2 cellular contexts compared by ENCODE assay signal in genomic region chr7:94922457-94922856, GRCh38.
TF ChIP-seq lines count a peak whose summit lies in the region.

No MANE protein-coding gene starts in this region.

TF ChIP-seq in A549, 52 proteins besides CTCF, POLR2A, EP300 and RAD21:
- TF ChIP-seq RARB (CRISPR knock-in tag; IDR thresholded peaks at IDR 0.05) (no peak), MAFK (IDR thresholded peaks at IDR 0.05; ENCODE audit: partially characterized antibody) (peak; percentile 90)

TF ChIP-seq in K562, 482 proteins besides CTCF, POLR2A, EP300 and RAD21:
- TF ChIP-seq CTBP1 (IDR thresholded peaks at IDR 0.05; ENCODE audit: borderline replicate concordance), result no peak
- no peak for TF ChIP-seq CTCFL (IDR thresholded peaks at IDR 0.05; ENCODE audit: borderline replicate concordance, insufficient read depth, low read depth, low read length, poor library complexity, severe bottlenecking)
- no peak for TF ChIP-seq ETV6 (IDR thresholded peaks at IDR 0.05; ENCODE audit: borderline replicate concordance in 1 of 2, low read depth in 2 of 2, low read length in 1 of 2)
- no peak for TF ChIP-seq ETV6 (CRISPR knock-in tag; IDR thresholded peaks at IDR 0.05; ENCODE audit: borderline replicate concordance)
- no peak for TF ChIP-seq MXD1 (CRISPR knock-in tag; IDR thresholded peaks at IDR 0.05; ENCODE audit: borderline replicate concordance, poor library complexity, severe bottlenecking)
- no peak for TF ChIP-seq NR3C1 (CRISPR knock-in tag; IDR thresholded peaks at IDR 0.05)
- TF ChIP-seq AFF1 (IDR thresholded peaks at IDR 0.05; ENCODE audit: low read depth in 1 of 2, partially characterized antibody in 2 of 2), result no peak
- no peak for TF ChIP-seq ZNF175 (CRISPR knock-in tag; IDR thresholded peaks at IDR 0.05; ENCODE audit: low read depth)
- no peak for TF ChIP-seq TAL1 (IDR thresholded peaks at IDR 0.05)
- TF ChIP-seq MAFF (IDR thresholded peaks at IDR 0.05; ENCODE audit: low read length), result peak; percentile 35; the same call in 1 of the 2 replicates
- TF ChIP-seq ZNF764 (CRISPR knock-in tag; IDR thresholded peaks at IDR 0.05; ENCODE audit: low read depth), result no peak
- no peak for TF ChIP-seq ZBED1 (IDR thresholded peaks at IDR 0.05)
- no peak for TF ChIP-seq VEZF1 (CRISPR knock-in tag; IDR thresholded peaks at IDR 0.05)
- no peak for TF ChIP-seq ZNF586 (CRISPR knock-in tag; conservative IDR thresholded peaks at IDR 0.05)
- no peak for TF ChIP-seq RBFOX2 (IDR thresholded peaks at IDR 0.05; ENCODE audit: low read depth, low read length)
- no peak for TF ChIP-seq CEBPZ (IDR thresholded peaks at IDR 0.05; ENCODE audit: borderline replicate concordance, low read depth, low read length)
- TF ChIP-seq PYGO2 (tag; IDR thresholded peaks at IDR 0.05), result no peak
- TF ChIP-seq THAP7 (CRISPR knock-in tag; IDR thresholded peaks at IDR 0.05), result no peak
- no peak for TF ChIP-seq TCF15 (CRISPR knock-in tag; IDR thresholded peaks at IDR 0.05)
- no peak for TF ChIP-seq SRSF1 (IDR thresholded peaks at IDR 0.05; ENCODE audit: low read depth, low read length)
- no peak for TF ChIP-seq ZNF134 (CRISPR knock-in tag; conservative IDR thresholded peaks at IDR 0.05)
- peak; percentile 80 for TF ChIP-seq ZNF316 (IDR thresholded peaks at IDR 0.05)
- TF ChIP-seq ZNF79 (CRISPR knock-in tag; IDR thresholded peaks at IDR 0.05; ENCODE audit: low read depth), result no peak
- peak; percentile 67 for TF ChIP-seq C11orf30 (IDR thresholded peaks at IDR 0.05; ENCODE audit: low read depth)
- TF ChIP-seq E2F6 (IDR thresholded peaks at IDR 0.05; ENCODE audit: borderline replicate concordance in 1 of 2, extremely low read depth in 1 of 2, insufficient read depth in 1 of 2, insufficient read length in 1 of 2, low read depth in 1 of 2, low read length in 1 of 2, poor library complexity in 1 of 2, severe bottlenecking in 1 of 2), result no peak
- no peak for TF ChIP-seq FOXJ2 (tag; IDR thresholded peaks at IDR 0.05)
- no peak for TF ChIP-seq ZNF408 (CRISPR knock-in tag; IDR thresholded peaks at IDR 0.05; ENCODE audit: low read depth)
- TF ChIP-seq THRAP3 (IDR thresholded peaks at IDR 0.05; ENCODE audit: borderline replicate concordance), result no peak
- TF ChIP-seq CBX1 (IDR thresholded peaks at IDR 0.05; ENCODE audit: low read depth), result no peak
- peak; percentile 50; the same call in 1 of the 2 replicates for TF ChIP-seq MAFG (tag; conservative IDR thresholded peaks at IDR 0.05)
TF ChIP-seq in K562: peak in this region for 4.
